In genomic region chr2:85578243-85579180, GRCh38 we compare ENCODE assay signal across 8 cellular contexts. TPM values are rescaled to one million over a fixed set of nuclear protein-coding genes. Genes with fewer than 3 reads are reported as not detected.
DNase-seq lines count a peak whose midpoint lies in the region; ATAC-seq, FAIRE-seq and TF ChIP-seq lines count a peak whose summit lies in the region.

No MANE protein-coding gene starts in this region.

- no peaks in the 10 kb centered on the region for H3K27me3 Mint-ChIP-seq in CD4-positive, alpha-beta T cell
- H3K27me3 Mint-ChIP-seq in memory B cell, result no peaks in the 10 kb centered on the region

- peak overlapping the region; percentile 47 for H3K27ac ChIP-seq in CD4-positive, alpha-beta T cell (ENCODE audit: low read depth, low read length)
- peak overlapping the region; percentile 72 for H3K27ac ChIP-seq in cingulate gyrus (ENCODE audit: low read depth, low read length)
- peak overlapping the region; percentile 78 to 95 (median 84) for H3K27ac ChIP-seq in transverse colon

- TF ChIP-seq POLR2A in transverse colon (IDR thresholded peaks at IDR 0.05), result no peak

- H3K4me1 ChIP-seq in transverse colon, result peaks cover 7 to 38% (median 21%) of the 10 kb centered on the region in 4 donors

- no peaks in the 10 kb centered on the region for H3K9me3 ChIP-seq in CD4-positive, alpha-beta T cell (ENCODE audit: control insufficient read depth, low read length)
- H3K9me3 ChIP-seq in transverse colon, result no peaks in the 10 kb centered on the region

- H3K9me3 Mint-ChIP-seq in CD4-positive, alpha-beta T cell, result no peaks in the 10 kb centered on the region
- no peaks in the 10 kb centered on the region for H3K9me3 Mint-ChIP-seq in memory B cell

- peaks cover 50% of the 10 kb centered on the region for H3K4me1 Mint-ChIP-seq in CD4-positive, alpha-beta T cell (ENCODE audit: low read depth)
- peaks cover 19% of the 10 kb centered on the region for H3K4me1 Mint-ChIP-seq in memory B cell

- H3K27me3 ChIP-seq in CD4-positive, alpha-beta T cell (ENCODE audit: control insufficient read depth, insufficient read depth, low read length), result no peaks in the 10 kb centered on the region
- no peaks in the 10 kb centered on the region for H3K27me3 ChIP-seq in transverse colon

- peaks cover 49% of the 10 kb centered on the region for H3K36me3 Mint-ChIP-seq in CD4-positive, alpha-beta T cell (ENCODE audit: low read depth)
- H3K36me3 Mint-ChIP-seq in memory B cell, result peaks cover 17% of the 10 kb centered on the region

- peak overlapping the region; percentile 94 for H3K27ac Mint-ChIP-seq in CD4-positive, alpha-beta T cell
- peak overlapping the region; percentile 93 for H3K27ac Mint-ChIP-seq in memory B cell

- FAIRE-seq in urothelium cell line (lab: Jason Lieb, UNC), result no peak

- peak overlapping the region; percentile 4 to 65 (median 48) for H3K4me3 ChIP-seq in transverse colon

- POLR2A ChIA-PET in CD4-positive, alpha-beta T cell (lab: Charles Lee), result interaction anchor here (0.9 to 4.5 kb wide), 10 partner anchors 9 to 251 kb away, joined by 3 to 19 read pairs (median 8); partner anchors contain the start of genes GGCX, MAT2A, RNF181 and TGOLN2

- WGBS in transverse colon (ENCODE audit: low coverage in 1 of 2), 2 donors, result 32 to 59% methylated on average over 8 to 19 of the region's 19 CpGs

- in situ Hi-C loops in transverse colon (cut with MboI; ENCODE audit: low pct_ligation_motif_present in 1 of 4, low pct_unique_long_range_greater_than_20kb in 1 of 4, low sequenced_read_pairs in 3 of 4), result no loop called here

- ATAC-seq in CD4-positive, alpha-beta T cell (ENCODE audit: poor library complexity), result peak; percentile 35
- ATAC-seq in GM21390 (IDR thresholded peaks at IDR 0.05; ENCODE audit: unreplicated experiment) (peak; percentile 44), memory B cell (ENCODE audit: low read depth) (peak; percentile 91)

- peak overlapping the region; percentile 93 for H3K4me3 Mint-ChIP-seq in CD4-positive, alpha-beta T cell
- H3K4me3 Mint-ChIP-seq in memory B cell, result peak overlapping the region; percentile 96

- TF ChIP-seq EP300 in transverse colon (IDR thresholded peaks at IDR 0.05; ENCODE audit: low read depth), result no peak

- CTCF ChIA-PET in CD4-positive, alpha-beta T cell (lab: Charles Lee), result interaction anchor here (1.4 kb wide), 1 partner anchor 26 kb away, joined by 3 read pairs; no protein-coding TSS in a partner anchor

- TF ChIP-seq CTCF in CD4-positive, alpha-beta T cell (IDR thresholded peaks at IDR 0.05), result no peak
- TF ChIP-seq CTCF in transverse colon (IDR thresholded peaks at IDR 0.05), result no peak

- intact Hi-C loops in CD4-positive, alpha-beta T cell (cut with DNase I, micrococcal nuclease), result no loop called here
- intact Hi-C loops in transverse colon (cut with DNase I; ENCODE audit: low total_unique reads), result no loop called here

- no peak for DNase-seq in CD4-positive, alpha-beta T cell
- DNase-seq in NOMO-1 treated with dmso at 0.1 percent for 144 hours (lab: John Stamatoyannopoulos, UW; ENCODE audit: unreplicated experiment) (peak; percentile 81), memory B cell (ENCODE audit: low spot score in 2 of 2) (peak; percentile 39 to 50), transverse colon (peak; percentile 62), occipital lobe (lab: John Stamatoyannopoulos, UW) (no peak), urothelium cell line (ENCODE audit: low spot score) (no peak)

- no peaks in the 10 kb centered on the region for H3K36me3 ChIP-seq in transverse colon

RNA-seq across cellular contexts. Expression of gene VAMP8, which starts 1.1 kb away (rescaled TPM):
- total RNA-seq in CD4-positive, alpha-beta T cell, result 10 to 100 TPM; 32.3 to 37.3 TPM
- 100 to 1,000 TPM in 3 of 4 donors, 10 to 100 TPM in 1; 10.5 to 186 (median 147) TPM for total RNA-seq in transverse colon
- total RNA-seq in occipital lobe, result 0.94 TPM

RNA-seq across cellular contexts. Expression of gene VAMP5, which starts 5.7 kb away (rescaled TPM):
- 10 to 100 TPM; 17.0 to 17.2 TPM for total RNA-seq in CD4-positive, alpha-beta T cell
- total RNA-seq in transverse colon (10 to 100 TPM in 2 of 4 donors, 1 to 10 TPM in 1, not detected in 1; 9.4 to 26.9 (median 17.1) TPM), occipital lobe (3.6 TPM)

RNA-seq across cellular contexts. Expression of gene RNF181, which starts 17.0 kb away (rescaled TPM):
- 10 to 100 TPM; 41.5 to 43.8 TPM for total RNA-seq in CD4-positive, alpha-beta T cell
- total RNA-seq in transverse colon, result 100 to 1,000 TPM in 3 of 4 donors, 10 to 100 TPM in 1; 23.9 to 164 (median 141) TPM
- total RNA-seq in occipital lobe, result 38.8 TPM

RNA-seq across cellular contexts. Expression of gene GGCX, which starts 17.2 kb away (rescaled TPM):
- total RNA-seq in CD4-positive, alpha-beta T cell, result 10 to 100 TPM; 22.9 to 27.6 TPM
- total RNA-seq in transverse colon (10 to 100 TPM in 3 of 4 donors, 1 to 10 TPM in 1; 7.9 to 31.3 (median 23.5) TPM), occipital lobe (32.6 TPM)

RNA-seq across cellular contexts. Expression of gene TMEM150A, which starts 24.0 kb away (rescaled TPM):
- 1 to 10 TPM; 6.6 to 7.0 TPM for total RNA-seq in CD4-positive, alpha-beta T cell
- total RNA-seq in transverse colon, result 10 to 100 TPM in 2 of 4 donors, 1 to 10 TPM in 2; 5.2 to 21.7 (median 12.8) TPM
- 4.8 TPM for total RNA-seq in occipital lobe

Comparison
In these comparisons a context has a peak if more than half of its experiments do, and no peak if none do; other contexts are left out.
1. ATAC-seq: peak in every context shown above with its lines; median percentile 91 in memory B cell; 44 in GM21390; 35 in CD4-positive, alpha-beta T cell.
2. DNase-seq: peak in NOMO-1 treated with dmso at 0.1 percent for 144 hours (single experiment), memory B cell (2 of 2) and transverse colon (single experiment); none in CD4-positive, alpha-beta T cell (0 of 10), occipital lobe (single experiment) and urothelium cell line (single experiment).
3. Peak in every context shown above with its lines, with median percentiles within 50 percentile points of each other: H3K27ac ChIP-seq.